ENCODE assay signal across 8 cellular contexts in genomic region chr17:80892019-80892855, GRCh38.
DNase-seq lines count a peak whose midpoint lies in the region; ATAC-seq and TF ChIP-seq lines count a peak whose summit lies in the region.

No MANE protein-coding gene starts in this region.

- no peaks in the 10 kb centered on the region for H3K9me3 Mint-ChIP-seq in activated T-helper 2 cell treated with anti-CD3 and anti-CD28 coated beads, Interferon-gamma antibody, Interleukin-2, Interleukin-4, amounts not matched to agents 10 μg/mL and 5 μg/mL and 100 μg/mL, durations not matched to agents 14 hours and 24 hours and 36 hours

- intact Hi-C loops in activated T-helper 2 cell treated with anti-CD3 and anti-CD28 coated beads, Interferon-gamma antibody, Interleukin-2, Interleukin-4, amounts not matched to agents 10 μg/mL and 5 μg/mL and 100 μg/mL, durations not matched to agents 14 hours and 24 hours and 36 hours (cut with micrococcal nuclease): loop anchor here (1.0 to 5.0 kb wide), 5 partner anchors 45 to 300 kb away; no protein-coding TSS in a partner anchor

- H3K4me1 Mint-ChIP-seq in activated T-helper 2 cell treated with anti-CD3 and anti-CD28 coated beads, Interferon-gamma antibody, Interleukin-2, Interleukin-4, amounts not matched to agents 10 μg/mL and 5 μg/mL and 100 μg/mL, durations not matched to agents 14 hours and 24 hours and 36 hours (ENCODE audit: low read depth): peaks cover 66% of the 10 kb centered on the region

- no peaks in the 10 kb centered on the region for H3K27me3 ChIP-seq in foreskin keratinocyte

- H3K4me3 Mint-ChIP-seq in activated T-helper 2 cell treated with anti-CD3 and anti-CD28 coated beads, Interferon-gamma antibody, Interleukin-2, Interleukin-4, amounts not matched to agents 10 μg/mL and 5 μg/mL and 100 μg/mL, durations not matched to agents 14 hours and 24 hours and 36 hours (ENCODE audit: low read depth): peak overlapping the region; percentile 74

- no peaks in the 10 kb centered on the region for H3K27me3 Mint-ChIP-seq in activated T-helper 2 cell treated with anti-CD3 and anti-CD28 coated beads, Interferon-gamma antibody, Interleukin-2, Interleukin-4, amounts not matched to agents 10 μg/mL and 5 μg/mL and 100 μg/mL, durations not matched to agents 14 hours and 24 hours and 36 hours (ENCODE audit: low read depth)

- peak; percentile 91 for ATAC-seq in GM18511 (IDR thresholded peaks at IDR 0.05; ENCODE audit: unreplicated experiment)
- peak; percentile 54 for ATAC-seq in HG03108 (IDR thresholded peaks at IDR 0.05; ENCODE audit: unreplicated experiment)
- ATAC-seq in foreskin keratinocyte: peak; percentile 78

- peak overlapping the region; percentile 96 for H3K27ac ChIP-seq in foreskin keratinocyte

- H3K4me3 ChIP-seq in skeletal muscle cell (ENCODE audit: low read depth, low read length): no peak overlapping the region

- peak overlapping the region; percentile 89 for H3K27ac Mint-ChIP-seq in activated T-helper 2 cell treated with anti-CD3 and anti-CD28 coated beads, Interferon-gamma antibody, Interleukin-2, Interleukin-4, amounts not matched to agents 10 μg/mL and 5 μg/mL and 100 μg/mL, durations not matched to agents 14 hours and 24 hours and 36 hours

- H3K4me1 ChIP-seq in foreskin keratinocyte: peaks cover 18% of the 10 kb centered on the region

- peaks cover 83% of the 10 kb centered on the region for H3K36me3 Mint-ChIP-seq in activated T-helper 2 cell treated with anti-CD3 and anti-CD28 coated beads, Interferon-gamma antibody, Interleukin-2, Interleukin-4, amounts not matched to agents 10 μg/mL and 5 μg/mL and 100 μg/mL, durations not matched to agents 14 hours and 24 hours and 36 hours (ENCODE audit: low read depth)

- peak; percentile 99 for DNase-seq in RPMI7951 (ENCODE audit: low read depth)
- peak; percentile 84 for DNase-seq in activated T-helper 2 cell treated with anti-CD3 and anti-CD28 coated beads, Interferon-gamma antibody, Interleukin-2, Interleukin-4, amounts not matched to agents 10 μg/mL and 5 μg/mL and 100 μg/mL, durations not matched to agents 14 hours and 24 hours and 36 hours (ENCODE audit: low spot score)
- peak; percentile 87 to 97 for DNase-seq in foreskin keratinocyte
- peak; percentile 72 for DNase-seq in skeletal muscle cell (ENCODE audit: low read depth)
- DNase-seq in cerebellum (ENCODE audit: low spot score): no peak
- DNase-seq in HuH-7.5 (ENCODE audit: low spot score): no peak

- no peak for TF ChIP-seq CTCF in foreskin keratinocyte (conservative IDR thresholded peaks at IDR 0.05)

Comparison
In these comparisons a context has a peak if more than half of its experiments do, and no peak if none do; other contexts are left out.
1. DNase-seq: peak in RPMI7951 (single experiment), activated T-helper 2 cell treated with anti-CD3 and anti-CD28 coated beads, Interferon-gamma antibody, Interleukin-2, Interleukin-4, amounts not matched to agents 10 μg/mL and 5 μg/mL and 100 μg/mL, durations not matched to agents 14 hours and 24 hours and 36 hours (single experiment), foreskin keratinocyte (2 of 2) and skeletal muscle cell (single experiment); none in cerebellum (single experiment) and HuH-7.5 (single experiment).
2. Peak in every context shown above with its lines, with median percentiles within 50 percentile points of each other: ATAC-seq.